16 cellular contexts compared by ENCODE assay signal in genomic region chr12:40874868-40875267, GRCh38.
DNase-seq lines count a peak whose midpoint lies in the region; ATAC-seq and TF ChIP-seq lines count a peak whose summit lies in the region.
"Had no signal": no experiment of that assay in that cellular context is flagged by ENCODE, and none has a peak within 500 bp of the region (broad histone marks: within the 10 kb centered on the region; RNA-seq: fewer than 3 reads in every experiment).

No MANE protein-coding gene starts in this region.

- no peaks in the 10 kb centered on the region for H3K36me3 ChIP-seq in smooth muscle cell (ENCODE audit: low read depth)
- H3K36me3 ChIP-seq: BLaER1 treated with 17β-estradiol and CSF1 and Interleukin-3, amounts not matched to agents 10 nM and 100 nM had no signal

- no peak overlapping the region for H2AFZ ChIP-seq in smooth muscle cell (ENCODE audit: low read depth)

- TF ChIP-seq CTCF in foreskin keratinocyte (conservative IDR thresholded peaks at IDR 0.05) (no peak), smooth muscle cell (IDR thresholded peaks at IDR 0.05; ENCODE audit: borderline replicate concordance, insufficient read depth, poor library complexity, severe bottlenecking) (no peak)

- no peak overlapping the region for H3K27ac ChIP-seq in foreskin keratinocyte
- no peak overlapping the region for H3K27ac ChIP-seq in smooth muscle cell (ENCODE audit: low read depth)
- H3K27ac ChIP-seq: 22Rv1; A549; BLaER1 treated with 17β-estradiol and CSF1 and Interleukin-3, amounts not matched to agents 10 nM and 100 nM; C4-2B had no signal

- DNase-seq in DMS53 (lab: John Stamatoyannopoulos, UW), result peak; percentile 25
- no peak for DNase-seq in DMS53 treated with DMSO at 0.1 percent for 48 hours (lab: John Stamatoyannopoulos, UW; ENCODE audit: unreplicated experiment)
- DNase-seq in foreskin keratinocyte, result peak in 1 of 2 donors; percentile 11
- DNase-seq in amniotic stem cell (lab: John Stamatoyannopoulos, UW), result no peak
- DNase-seq in smooth muscle cell (lab: John Stamatoyannopoulos, UW; ENCODE audit: unreplicated experiment), result no peak
- DNase-seq: AML-193; Caco-2; Calu3; CD4-positive, alpha-beta T cell; CD8-positive, alpha-beta T cell; DMS79 treated with DMSO at 0.1 percent for 48 hours; GF-D8 had no signal

- ATAC-seq in foreskin keratinocyte, result peak; percentile 52
- ATAC-seq: A549; CD8-positive, alpha-beta T cell had no signal

- H4K20me1 ChIP-seq in smooth muscle cell (ENCODE audit: low read depth), result no peaks in the 10 kb centered on the region
- H4K20me1 ChIP-seq: BLaER1 treated with 17β-estradiol and CSF1 and Interleukin-3, amounts not matched to agents 10 nM and 100 nM had no signal

- no peaks in the 10 kb centered on the region for H3K79me2 ChIP-seq in smooth muscle cell (ENCODE audit: low read depth)

- WGBS in smooth muscle cell (ENCODE audit: low lambda C conversion rate), result 58% methylated on average over 1 of the region's 1 CpG

- H3K4me3 ChIP-seq in smooth muscle cell, result no peak overlapping the region
- H3K4me3 ChIP-seq: A549; BLaER1 treated with 17β-estradiol and CSF1 and Interleukin-3, amounts not matched to agents 10 nM and 100 nM had no signal

- H3K4me1 ChIP-seq in foreskin keratinocyte, result no peaks in the 10 kb centered on the region
- no peaks in the 10 kb centered on the region for H3K4me1 ChIP-seq in smooth muscle cell (ENCODE audit: low read depth)
- H3K4me1 ChIP-seq: BLaER1 treated with 17β-estradiol and CSF1 and Interleukin-3, amounts not matched to agents 10 nM and 100 nM; Caco-2 had no signal

- no peak overlapping the region for H3K9ac ChIP-seq in smooth muscle cell (ENCODE audit: low read depth)
- H3K9ac ChIP-seq: BLaER1 treated with 17β-estradiol and CSF1 and Interleukin-3, amounts not matched to agents 10 nM and 100 nM had no signal

- no peak overlapping the region for H3K4me2 ChIP-seq in smooth muscle cell
- H3K4me2 ChIP-seq: A549; BLaER1 treated with 17β-estradiol and CSF1 and Interleukin-3, amounts not matched to agents 10 nM and 100 nM had no signal

- no peaks in the 10 kb centered on the region for H3F3A ChIP-seq in smooth muscle cell (ENCODE audit: low read depth)

- H3K9me3 ChIP-seq in smooth muscle cell (replicated peaks; ENCODE audit: low read depth), result no peaks in the 10 kb centered on the region
- H3K9me3 ChIP-seq: A549; BLaER1 treated with 17β-estradiol and CSF1 and Interleukin-3, amounts not matched to agents 10 nM and 100 nM; Caco-2 had no signal

- H3K27me3 ChIP-seq in foreskin keratinocyte (no peaks in the 10 kb centered on the region), smooth muscle cell (ENCODE audit: low read depth) (no peaks in the 10 kb centered on the region)
- H3K27me3 ChIP-seq: BLaER1 treated with 17β-estradiol and CSF1 and Interleukin-3, amounts not matched to agents 10 nM and 100 nM had no signal
